Comparison of ENCODE assay signal across 1 cellular context in genomic region chr14:21350539-21350938, GRCh38.
TF ChIP-seq lines count a peak whose summit lies in the region.

No MANE protein-coding gene starts in this region.

TF ChIP-seq in HepG2, 621 proteins besides CTCF, POLR2A, EP300 and RAD21 (continued from another document):
- TF ChIP-seq GMEB2 (CRISPR knock-in tag; IDR thresholded peaks at IDR 0.05; ENCODE audit: low read depth), result no peak
- TF ChIP-seq POLR2G (IDR thresholded peaks at IDR 0.05; ENCODE audit: low read depth, low read length), result 0 out of 2 replicates have a peak, but pooled peaks have one; percentile 12
- peak; percentile 52 for TF ChIP-seq POLR2AphosphoS5 (IDR thresholded peaks at IDR 0.05; ENCODE audit: low read depth, low read length)
TF ChIP-seq in HepG2: peak in this region for 5.
